ENCODE assay signal across 27 cellular contexts in the genomic region with DNA sequence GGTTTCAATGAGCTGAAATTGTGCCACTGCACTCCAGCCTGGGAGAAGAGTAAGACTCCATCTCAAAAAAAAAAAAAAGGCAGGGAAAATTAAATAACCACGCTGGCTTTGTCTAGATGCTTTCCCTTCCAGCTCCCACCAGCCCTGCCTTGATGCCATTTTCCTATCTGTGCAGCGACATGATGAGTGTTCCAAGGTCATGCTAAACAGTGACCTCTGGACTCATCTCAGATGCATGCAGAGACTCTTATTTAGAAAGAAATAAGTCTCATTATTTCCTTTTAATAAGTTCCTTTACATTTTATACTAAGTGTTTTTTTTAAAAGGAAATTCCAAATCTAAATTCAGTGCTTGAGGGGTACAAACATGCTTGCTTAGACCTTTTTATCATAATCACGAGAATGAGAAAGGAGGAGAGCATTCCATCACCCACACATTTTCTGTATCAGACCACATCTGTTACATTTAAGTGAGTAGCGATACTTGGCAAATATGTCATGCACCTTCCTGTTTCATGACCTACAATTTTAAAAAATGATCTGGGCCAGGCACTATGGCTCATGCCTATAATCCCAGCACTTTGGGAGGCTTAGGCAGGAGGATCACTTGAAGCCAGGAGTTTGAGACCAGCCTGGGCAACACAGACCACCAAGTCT.
"Had no signal": no experiment of that assay in that cellular context is flagged by ENCODE, and none has a peak within 500 bp of the region (broad histone marks: within the 10 kb centered on the region; RNA-seq: fewer than 3 reads in every experiment).

No MANE protein-coding gene starts in this region.

- H3K36me3 ChIP-seq: ascending aorta, brain microvascular endothelial cell, heart left ventricle, neutrophil, tibial nerve had no signal

- H3K27me3 Mint-ChIP-seq: activated naive CD8-positive, alpha-beta T cell had no signal

- H3K9me3 Mint-ChIP-seq: activated T-helper 2 cell treated with anti-CD3 and anti-CD28 coated beads, Interferon-gamma antibody, Interleukin-2, Interleukin-4, amounts not matched to agents 10 μg/mL and 5 μg/mL and 100 μg/mL, durations not matched to agents 14 hours and 24 hours and 36 hours; immature natural killer cell; mesothelial cell of epicardium; naive B cell; nephron progenitor cell; stimulated activated naive B cell treated with anti-CD40 and anti-IgM and Interleukin-4, amounts not matched to agents 10 μg/mL and 1 μg/mL and 100 μg/mL, for 72 hours had no signal

- FAIRE-seq: endothelial cell of umbilical vein, kidney, urothelium cell line had no signal

- H3K36me3 Mint-ChIP-seq: activated naive CD8-positive, alpha-beta T cell; mesothelial cell of epicardium; naive B cell; stimulated activated naive B cell treated with anti-CD40 and anti-IgM and Interleukin-4, amounts not matched to agents 10 μg/mL and 1 μg/mL and 100 μg/mL, for 72 hours had no signal

- H3K4me1 ChIP-seq: ascending aorta, heart left ventricle, tibial nerve had no signal

- H3K27ac ChIP-seq: ascending aorta, brain microvascular endothelial cell, heart left ventricle, neutrophil, skin epidermis, tibial nerve had no signal

- DNase-seq: activated CD4-positive, alpha-beta T cell treated with anti-CD3 and anti-CD28 coated beads, Interleukin-2, amount 50 U/mL, for 1 hour; activated CD4-positive, CD25-positive, alpha-beta regulatory T cell treated with anti-CD3 and anti-CD28 coated beads, Interleukin-2, amount 50 U/mL, for 72 hours; brain microvascular endothelial cell; caudate nucleus; foreskin fibroblast; heart left ventricle; hypothalamus; immature natural killer cell; kidney; left colon; naive B cell; nephron progenitor cell; stimulated activated CD4-positive, alpha-beta T cell treated with anti-CD3 and anti-CD28 coated beads, Interleukin-4, amount 100 ng/mL, for 24 hours; stimulated activated naive B cell treated with anti-CD40 and anti-IgM and Interleukin-4, amounts not matched to agents 10 μg/mL and 1 μg/mL and 100 μg/mL, for 72 hours; T-helper 17 cell; T1000 had no signal

- H3K4me3 ChIP-seq: ascending aorta, heart left ventricle, skin epidermis, tibial nerve had no signal

- H3K27me3 ChIP-seq: ascending aorta, brain microvascular endothelial cell, heart left ventricle, neutrophil, tibial nerve had no signal

- H3K27ac Mint-ChIP-seq: activated T-helper 2 cell treated with anti-CD3 and anti-CD28 coated beads, Interferon-gamma antibody, Interleukin-2, Interleukin-4, amounts not matched to agents 10 μg/mL and 5 μg/mL and 100 μg/mL, durations not matched to agents 14 hours and 24 hours and 36 hours; mesothelial cell of epicardium; naive B cell; nephron progenitor cell; stimulated activated naive B cell treated with anti-CD40 and anti-IgM and Interleukin-4, amounts not matched to agents 10 μg/mL and 1 μg/mL and 100 μg/mL, for 72 hours; T-helper 17 cell had no signal

- H3K9me3 ChIP-seq: ascending aorta, heart left ventricle, neutrophil, tibial nerve had no signal

- ATAC-seq: heart left ventricle; left colon; sciatic nerve; SK-N-SH treated with all-trans-retinoic acid at 6 μM for 48 hours; stimulated activated naive B cell treated with anti-CD40 and anti-IgM and Interleukin-4, amounts not matched to agents 10 μg/mL and 1 μg/mL and 100 μg/mL, for 72 hours; T-helper 17 cell had no signal

- H3K4me3 Mint-ChIP-seq: activated naive CD8-positive, alpha-beta T cell; immature natural killer cell; mesothelial cell of epicardium; nephron progenitor cell; stimulated activated naive B cell treated with anti-CD40 and anti-IgM and Interleukin-4, amounts not matched to agents 10 μg/mL and 1 μg/mL and 100 μg/mL, for 72 hours; T-helper 17 cell had no signal

- H3K4me1 Mint-ChIP-seq: immature natural killer cell; naive B cell; stimulated activated naive B cell treated with anti-CD40 and anti-IgM and Interleukin-4, amounts not matched to agents 10 μg/mL and 1 μg/mL and 100 μg/mL, for 72 hours; T-helper 17 cell had no signal
